Comparison of ENCODE assay signal across 1 cellular context in the genomic region with DNA sequence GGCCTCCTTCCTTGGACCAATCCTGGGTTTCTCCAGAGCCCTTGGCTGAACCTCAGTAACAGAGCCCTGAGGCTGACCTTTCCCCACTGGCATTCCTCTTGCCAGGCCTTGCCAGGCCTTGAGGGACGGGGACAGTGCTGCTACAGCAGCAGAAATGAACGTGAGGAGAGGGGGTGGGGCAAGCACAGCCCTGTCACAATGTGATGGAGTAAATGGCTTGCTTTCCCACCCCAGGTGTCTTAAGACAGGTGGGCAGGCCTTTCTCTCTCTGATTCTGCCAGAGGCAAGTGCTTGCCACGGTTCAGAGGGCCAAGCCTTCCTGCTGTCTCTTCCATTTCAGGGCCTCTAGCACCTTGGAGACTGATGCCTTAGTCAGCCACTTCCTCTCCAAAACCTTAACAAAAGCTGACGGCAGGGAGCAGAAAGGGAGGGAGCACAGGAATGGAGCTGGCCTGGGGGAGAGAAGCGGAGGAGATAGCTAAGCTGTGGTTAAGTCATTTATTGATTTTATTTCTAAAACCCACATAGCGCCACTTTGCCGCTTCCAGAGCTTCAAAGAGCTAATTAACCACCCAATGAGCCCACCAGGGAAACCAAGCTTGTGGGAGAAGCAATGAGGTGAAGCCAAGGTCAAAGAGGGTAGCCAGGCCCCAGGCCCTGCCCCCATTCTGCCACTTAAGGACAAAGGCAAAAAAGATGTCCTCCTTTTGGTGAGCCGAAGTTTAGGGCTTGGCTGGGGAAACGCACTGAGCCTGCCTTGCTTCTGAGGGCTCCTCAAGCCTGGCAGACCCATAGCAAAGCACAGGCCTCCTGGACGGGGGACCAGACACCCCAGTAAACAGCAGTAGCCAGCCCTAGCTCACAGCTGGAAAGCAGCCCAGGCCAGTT.
A peak's percentile ranks its signal among the peaks of the same experiment; 100 is the strongest.
TF ChIP-seq lines count a peak whose summit lies in the region.

No MANE protein-coding gene starts in this region.

TF ChIP-seq in GM12878, 131 proteins besides CTCF, POLR2A, EP300 and RAD21 (continues in another document):
- TF ChIP-seq EGR1 (IDR thresholded peaks at IDR 0.05; ENCODE audit: borderline replicate concordance in 1 of 2, low read depth in 2 of 2, low read length in 2 of 2) (no peak), ZNF217 (IDR thresholded peaks at IDR 0.05) (no peak), KDM1A (IDR thresholded peaks at IDR 0.05; ENCODE audit: borderline replicate concordance) (no peak), DPF2 (IDR thresholded peaks at IDR 0.05) (no peak), PAX8 (IDR thresholded peaks at IDR 0.05) (no peak), CBX5 (IDR thresholded peaks at IDR 0.05; ENCODE audit: low read depth) (no peak), TCF12 (IDR thresholded peaks at IDR 0.05; ENCODE audit: low read depth, low read length) (no peak), MEF2B (IDR thresholded peaks at IDR 0.05; ENCODE audit: partially characterized antibody, poor library complexity, severe bottlenecking) (no peak), STAT1 (conservative IDR thresholded peaks at IDR 0.05) (no peak), MTA2 (IDR thresholded peaks at IDR 0.05; ENCODE audit: low read depth) (0 out of 2 replicates have a peak, but pooled peaks have one; percentile 14), TBL1XR1 (IDR thresholded peaks at IDR 0.05; ENCODE audit: low read depth, low read length) (no peak), ZNF384 (IDR thresholded peaks at IDR 0.05; ENCODE audit: borderline replicate concordance, low read depth, low read length) (no peak), IKZF2 (IDR thresholded peaks at IDR 0.05) (no peak), ATF3 (IDR thresholded peaks at IDR 0.05; ENCODE audit: borderline replicate concordance, extremely low read depth, low read depth, low read length) (no peak), FOXM1 (IDR thresholded peaks at IDR 0.05; ENCODE audit: low read depth, low read length) (no peak), POLR2AphosphoS2 (IDR thresholded peaks at IDR 0.05; ENCODE audit: low read depth, low read length) (no peak; the same call in 1 of the 2 replicates), MEF2A (IDR thresholded peaks at IDR 0.05; ENCODE audit: insufficient read depth, low read depth, low read length) (no peak), BCL11A (IDR thresholded peaks at IDR 0.05; ENCODE audit: low read depth, low read length) (0 out of 2 replicates have a peak, but pooled peaks have one; percentile 7), CEBPB (IDR thresholded peaks at IDR 0.05; ENCODE audit: borderline replicate concordance in 1 of 2, low read depth in 2 of 2, low read length in 2 of 2) (no peak), GABPA (IDR thresholded peaks at IDR 0.05; ENCODE audit: low read depth) (no peak), TCF3 (IDR thresholded peaks at IDR 0.05; ENCODE audit: borderline replicate concordance, insufficient read depth, low read depth, low read length) (no peak), SUZ12 (IDR thresholded peaks at IDR 0.05; ENCODE audit: unreplicated experiment) (no peak), BHLHE40 (IDR thresholded peaks at IDR 0.05; ENCODE audit: borderline replicate concordance in 1 of 2, low read depth in 2 of 2, low read length in 1 of 2) (no peak), ZBED1 (IDR thresholded peaks at IDR 0.05; ENCODE audit: borderline replicate concordance) (no peak), SUPT20H (IDR thresholded peaks at IDR 0.05; ENCODE audit: borderline replicate concordance, control insufficient read depth, low read depth, low read length) (no peak), NFYA (IDR thresholded peaks at IDR 0.05; ENCODE audit: borderline replicate concordance, low read depth, low read length) (no peak), E2F8 (IDR thresholded peaks at IDR 0.05; ENCODE audit: low read depth, partially characterized antibody) (no peak), ZNF622 (IDR thresholded peaks at IDR 0.05) (no peak), RAD51 (IDR thresholded peaks at IDR 0.05) (no peak), RUNX3 (IDR thresholded peaks at IDR 0.05; ENCODE audit: low read length) (no peak), SMAD5 (IDR thresholded peaks at IDR 0.05; ENCODE audit: low read depth) (0 out of 2 replicates have a peak, but pooled peaks have one; percentile 11), SRF (IDR thresholded peaks at IDR 0.05; ENCODE audit: low read depth in 2 of 2, low read length in 2 of 2) (no peak), RCOR1 (conservative IDR thresholded peaks at IDR 0.05; ENCODE audit: low read depth, low read length) (no peak), NR2F1 (conservative IDR thresholded peaks at IDR 0.05) (peak; percentile 32; the same call in 1 of the 2 replicates), BMI1 (IDR thresholded peaks at IDR 0.05; ENCODE audit: borderline replicate concordance) (no peak), BACH1 (IDR thresholded peaks at IDR 0.05; ENCODE audit: borderline replicate concordance) (no peak), KLF5 (IDR thresholded peaks at IDR 0.05; ENCODE audit: partially characterized antibody) (no peak), CHD1 (IDR thresholded peaks at IDR 0.05; ENCODE audit: low read depth, low read length) (no peak), SPI1 (IDR thresholded peaks at IDR 0.05; ENCODE audit: borderline replicate concordance, insufficient read depth, low read depth, low read length) (peak; percentile 41; the same call in 1 of the 2 replicates), E2F4 (IDR thresholded peaks at IDR 0.05; ENCODE audit: low read depth, low read length) (no peak), RELA (IDR thresholded peaks at IDR 0.05; ENCODE audit: borderline replicate concordance, partially characterized antibody) (no peak), POLR2AphosphoS5 (IDR thresholded peaks at IDR 0.05; ENCODE audit: low read length) (peak; percentile 8), ASH2L (IDR thresholded peaks at IDR 0.05; ENCODE audit: borderline replicate concordance, low read depth) (no peak), MTA3 (IDR thresholded peaks at IDR 0.05; ENCODE audit: borderline replicate concordance, low read length) (no peak), EED (IDR thresholded peaks at IDR 0.05; ENCODE audit: low read depth) (no peak), SIN3A (IDR thresholded peaks at IDR 0.05; ENCODE audit: low read depth, low read length) (no peak), LARP7 (IDR thresholded peaks at IDR 0.05) (no peak), CHD4 (IDR thresholded peaks at IDR 0.05) (no peak)
- TF ChIP-seq, protein P1, sequence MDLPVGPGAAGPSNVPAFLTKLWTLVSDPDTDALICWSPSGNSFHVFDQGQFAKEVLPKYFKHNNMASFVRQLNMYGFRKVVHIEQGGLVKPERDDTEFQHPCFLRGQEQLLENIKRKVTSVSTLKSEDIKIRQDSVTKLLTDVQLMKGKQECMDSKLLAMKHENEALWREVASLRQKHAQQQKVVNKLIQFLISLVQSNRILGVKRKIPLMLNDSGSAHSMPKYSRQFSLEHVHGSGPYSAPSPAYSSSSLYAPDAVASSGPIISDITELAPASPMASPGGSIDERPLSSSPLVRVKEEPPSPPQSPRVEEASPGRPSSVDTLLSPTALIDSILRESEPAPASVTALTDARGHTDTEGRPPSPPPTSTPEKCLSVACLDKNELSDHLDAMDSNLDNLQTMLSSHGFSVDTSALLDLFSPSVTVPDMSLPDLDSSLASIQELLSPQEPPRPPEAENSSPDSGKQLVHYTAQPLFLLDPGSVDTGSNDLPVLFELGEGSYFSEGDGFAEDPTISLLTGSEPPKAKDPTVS (IDR thresholded peaks at IDR 0.05; ENCODE audit: low read depth, low read length): no peak
- TF ChIP-seq, protein P2, sequence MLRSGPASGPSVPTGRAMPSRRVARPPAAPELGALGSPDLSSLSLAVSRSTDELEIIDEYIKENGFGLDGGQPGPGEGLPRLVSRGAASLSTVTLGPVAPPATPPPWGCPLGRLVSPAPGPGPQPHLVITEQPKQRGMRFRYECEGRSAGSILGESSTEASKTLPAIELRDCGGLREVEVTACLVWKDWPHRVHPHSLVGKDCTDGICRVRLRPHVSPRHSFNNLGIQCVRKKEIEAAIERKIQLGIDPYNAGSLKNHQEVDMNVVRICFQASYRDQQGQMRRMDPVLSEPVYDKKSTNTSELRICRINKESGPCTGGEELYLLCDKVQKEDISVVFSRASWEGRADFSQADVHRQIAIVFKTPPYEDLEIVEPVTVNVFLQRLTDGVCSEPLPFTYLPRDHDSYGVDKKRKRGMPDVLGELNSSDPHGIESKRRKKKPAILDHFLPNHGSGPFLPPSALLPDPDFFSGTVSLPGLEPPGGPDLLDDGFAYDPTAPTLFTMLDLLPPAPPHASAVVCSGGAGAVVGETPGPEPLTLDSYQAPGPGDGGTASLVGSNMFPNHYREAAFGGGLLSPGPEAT (IDR thresholded peaks at IDR 0.05; ENCODE audit: low read depth): no peak
- TF ChIP-seq, protein P3, sequence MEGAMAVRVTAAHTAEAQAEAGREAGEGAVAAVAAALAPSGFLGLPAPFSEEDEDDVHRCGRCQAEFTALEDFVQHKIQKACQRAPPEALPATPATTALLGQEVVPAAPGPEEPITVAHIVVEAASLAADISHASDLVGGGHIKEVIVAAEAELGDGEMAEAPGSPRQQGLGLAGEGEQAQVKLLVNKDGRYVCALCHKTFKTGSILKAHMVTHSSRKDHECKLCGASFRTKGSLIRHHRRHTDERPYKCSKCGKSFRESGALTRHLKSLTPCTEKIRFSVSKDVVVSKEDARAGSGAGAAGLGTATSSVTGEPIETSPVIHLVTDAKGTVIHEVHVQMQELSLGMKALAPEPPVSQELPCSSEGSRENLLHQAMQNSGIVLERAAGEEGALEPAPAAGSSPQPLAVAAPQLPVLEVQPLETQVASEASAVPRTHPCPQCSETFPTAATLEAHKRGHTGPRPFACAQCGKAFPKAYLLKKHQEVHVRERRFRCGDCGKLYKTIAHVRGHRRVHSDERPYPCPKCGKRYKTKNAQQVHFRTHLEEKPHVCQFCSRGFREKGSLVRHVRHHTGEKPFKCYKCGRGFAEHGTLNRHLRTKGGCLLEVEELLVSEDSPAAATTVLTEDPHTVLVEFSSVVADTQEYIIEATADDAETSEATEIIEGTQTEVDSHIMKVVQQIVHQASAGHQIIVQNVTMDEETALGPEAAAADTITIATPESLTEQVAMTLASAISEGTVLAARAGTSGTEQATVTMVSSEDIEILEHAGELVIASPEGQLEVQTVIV (IDR thresholded peaks at IDR 0.05; ENCODE audit: borderline replicate concordance, partially characterized antibody): no peak
- TF ChIP-seq, protein P4, sequence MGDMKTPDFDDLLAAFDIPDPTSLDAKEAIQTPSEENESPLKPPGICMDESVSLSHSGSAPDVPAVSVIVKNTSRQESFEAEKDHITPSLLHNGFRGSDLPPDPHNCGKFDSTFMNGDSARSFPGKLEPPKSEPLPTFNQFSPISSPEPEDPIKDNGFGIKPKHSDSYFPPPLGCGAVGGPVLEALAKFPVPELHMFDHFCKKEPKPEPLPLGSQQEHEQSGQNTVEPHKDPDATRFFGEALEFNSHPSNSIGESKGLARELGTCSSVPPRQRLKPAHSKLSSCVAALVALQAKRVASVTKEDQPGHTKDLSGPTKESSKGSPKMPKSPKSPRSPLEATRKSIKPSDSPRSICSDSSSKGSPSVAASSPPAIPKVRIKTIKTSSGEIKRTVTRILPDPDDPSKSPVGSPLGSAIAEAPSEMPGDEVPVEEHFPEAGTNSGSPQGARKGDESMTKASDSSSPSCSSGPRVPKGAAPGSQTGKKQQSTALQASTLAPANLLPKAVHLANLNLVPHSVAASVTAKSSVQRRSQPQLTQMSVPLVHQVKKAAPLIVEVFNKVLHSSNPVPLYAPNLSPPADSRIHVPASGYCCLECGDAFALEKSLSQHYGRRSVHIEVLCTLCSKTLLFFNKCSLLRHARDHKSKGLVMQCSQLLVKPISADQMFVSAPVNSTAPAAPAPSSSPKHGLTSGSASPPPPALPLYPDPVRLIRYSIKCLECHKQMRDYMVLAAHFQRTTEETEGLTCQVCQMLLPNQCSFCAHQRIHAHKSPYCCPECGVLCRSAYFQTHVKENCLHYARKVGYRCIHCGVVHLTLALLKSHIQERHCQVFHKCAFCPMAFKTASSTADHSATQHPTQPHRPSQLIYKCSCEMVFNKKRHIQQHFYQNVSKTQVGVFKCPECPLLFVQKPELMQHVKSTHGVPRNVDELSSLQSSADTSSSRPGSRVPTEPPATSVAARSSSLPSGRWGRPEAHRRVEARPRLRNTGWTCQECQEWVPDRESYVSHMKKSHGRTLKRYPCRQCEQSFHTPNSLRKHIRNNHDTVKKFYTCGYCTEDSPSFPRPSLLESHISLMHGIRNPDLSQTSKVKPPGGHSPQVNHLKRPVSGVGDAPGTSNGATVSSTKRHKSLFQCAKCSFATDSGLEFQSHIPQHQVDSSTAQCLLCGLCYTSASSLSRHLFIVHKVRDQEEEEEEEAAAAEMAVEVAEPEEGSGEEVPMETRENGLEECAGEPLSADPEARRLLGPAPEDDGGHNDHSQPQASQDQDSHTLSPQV (IDR thresholded peaks at IDR 0.05): no peak
- TF ChIP-seq, protein P5, sequence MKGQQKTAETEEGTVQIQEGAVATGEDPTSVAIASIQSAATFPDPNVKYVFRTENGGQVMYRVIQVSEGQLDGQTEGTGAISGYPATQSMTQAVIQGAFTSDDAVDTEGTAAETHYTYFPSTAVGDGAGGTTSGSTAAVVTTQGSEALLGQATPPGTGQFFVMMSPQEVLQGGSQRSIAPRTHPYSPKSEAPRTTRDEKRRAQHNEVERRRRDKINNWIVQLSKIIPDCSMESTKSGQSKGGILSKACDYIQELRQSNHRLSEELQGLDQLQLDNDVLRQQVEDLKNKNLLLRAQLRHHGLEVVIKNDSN (IDR thresholded peaks at IDR 0.05; ENCODE audit: borderline replicate concordance, extremely low read length, insufficient read depth, low read depth, low read length): no peak
